In the genomic region with DNA sequence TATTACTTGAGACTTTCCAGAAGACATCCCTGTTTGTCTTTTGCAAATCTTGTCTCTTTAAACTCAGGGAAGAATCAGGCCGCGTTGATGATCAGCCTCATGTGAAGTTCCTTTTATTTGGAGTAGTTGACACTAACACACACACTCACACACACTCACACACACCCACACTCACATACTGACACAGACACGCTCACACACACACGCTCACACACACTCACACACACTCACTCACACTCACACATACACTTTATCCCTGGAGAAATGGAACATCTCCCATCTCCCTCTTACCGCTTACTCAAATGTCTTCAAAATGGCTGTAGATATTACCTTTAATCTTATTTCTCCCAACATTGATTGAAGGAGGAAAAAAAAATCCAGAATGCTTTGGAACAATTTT, we compare ENCODE assay signal across 20 cellular contexts.
"Had no signal": no experiment of that assay in that cellular context is flagged by ENCODE, and none has a peak within 500 bp of the region (broad histone marks: within the 10 kb centered on the region; RNA-seq: fewer than 3 reads in every experiment).

No MANE protein-coding gene starts in this region.

- H3K4me2 ChIP-seq: SK-N-SH had no signal

- ATAC-seq: Panc1, PC-3 had no signal

- H3K9me3 ChIP-seq: SK-N-SH had no signal

- H3K27ac ChIP-seq: RWPE1 had no signal

- H3K9ac ChIP-seq: SK-N-SH had no signal

- DNase-seq: Karpas-422, KG1, MM.1S, NCI-H1092 treated with DMSO at 0.1 percent for 48 hours, NCI-H1436, NCI-H187, NCI-H2029, NCI-H2081 treated with DMSO at 0.1 percent for 48 hours, NCI-H2171, NCI-H226, NCI-H446, NCI-H510A, NCI-H524 treated with DMSO at 0.1 percent for 48 hours, NCI-H69, NCI-H774, PC-3, SHP77, SK-N-SH had no signal
